2 cellular contexts compared by ENCODE assay signal in genomic region chr7:37545619-37546356, GRCh38.
A peak's percentile ranks its signal among the peaks of the same experiment; 100 is the strongest.
TF ChIP-seq lines count a peak whose summit lies in the region.

No MANE protein-coding gene starts in this region.

TF ChIP-seq in IMR-90, 13 proteins besides CTCF, POLR2A, EP300 and RAD21:
- TF ChIP-seq MAFK (IDR thresholded peaks at IDR 0.05; ENCODE audit: low read depth, low read length) = peak; percentile 84
- TF ChIP-seq FOS (IDR thresholded peaks at IDR 0.05; ENCODE audit: low read depth, low read length) = no peak
- no peak for TF ChIP-seq USF2 (IDR thresholded peaks at IDR 0.05; ENCODE audit: low read depth, low read length)
- TF ChIP-seq MXI1 (IDR thresholded peaks at IDR 0.05; ENCODE audit: borderline replicate concordance, low read depth, low read length) = no peak

TF ChIP-seq in H1, 55 proteins besides CTCF, POLR2A, EP300 and RAD21:
- TF ChIP-seq MAFK (IDR thresholded peaks at IDR 0.05; ENCODE audit: low read depth, low read length) (peak; percentile 65; the same call in 1 of the 2 replicates), FOSL1 (IDR thresholded peaks at IDR 0.05; ENCODE audit: insufficient read depth, low read depth, low read length) (no peak)
